ENCODE assay signal across 17 cellular contexts in the genomic region with DNA sequence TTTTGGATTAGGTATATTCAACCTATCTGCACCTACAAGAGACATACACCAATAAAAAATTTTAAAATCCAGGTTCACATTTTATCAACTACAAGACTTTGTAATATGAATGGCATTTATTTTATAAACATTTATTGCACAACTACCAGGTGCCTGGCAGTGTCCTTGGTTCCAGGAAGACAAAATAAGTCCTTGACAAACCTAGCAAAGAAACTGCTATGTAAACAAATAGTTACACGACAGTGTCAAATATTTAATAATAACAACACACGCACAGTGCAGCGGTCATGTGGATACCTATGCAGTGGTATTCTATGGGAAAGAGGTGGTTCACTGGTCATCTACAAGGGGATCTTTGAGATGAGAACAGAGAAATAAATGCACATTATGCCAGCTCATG.
DNase-seq lines count a peak whose midpoint lies in the region; ATAC-seq and TF ChIP-seq lines count a peak whose summit lies in the region.
"Had no signal": no experiment of that assay in that cellular context is flagged by ENCODE, and none has a peak within 500 bp of the region (broad histone marks: within the 10 kb centered on the region; RNA-seq: fewer than 3 reads in every experiment).

No MANE protein-coding gene starts in this region.

- DNase-seq in SIG-M5 treated with dmso at 0.1 percent for 504 hours (lab: John Stamatoyannopoulos, UW; ENCODE audit: unreplicated experiment) = peak; percentile 18
- DNase-seq in SIG-M5 (lab: John Stamatoyannopoulos, UW) = no peak
- DNase-seq in amniotic epithelial cell (ENCODE audit: low read depth) = peak; percentile 33
- no peak for DNase-seq in lower lobe of right lung
- peak; percentile 30 for DNase-seq in stomach
- DNase-seq in activated CD8-positive, alpha-beta memory T cell treated with anti-CD3 and anti-CD28 coated beads, Interleukin-2, amount 10 ng/mL, durations not matched to agents 7 days and 5 days = no peak
- DNase-seq in islet precursor cell = no peak
- DNase-seq: COR-L47, GDM1, NCI-H1105 treated with DMSO at 0.1 percent for 48 hours, NCI-H1694 treated with DMSO at 0.1 percent for 48 hours, NCI-H524, Peyer's patch had no signal

- H3K9me3 Mint-ChIP-seq in activated CD8-positive, alpha-beta memory T cell treated with anti-CD3 and anti-CD28 coated beads, Interleukin-2, amount 10 ng/mL, durations not matched to agents 7 days and 5 days (ENCODE audit: low read depth) = no peaks in the 10 kb centered on the region
- H3K9me3 Mint-ChIP-seq: CD14-positive monocyte had no signal

- no peak for TF ChIP-seq EP300 in stomach (IDR thresholded peaks at IDR 0.05)

- H3K9me3 ChIP-seq in lower lobe of right lung (no peaks in the 10 kb centered on the region), stomach (no peaks in the 10 kb centered on the region)
- H3K9me3 ChIP-seq: HAP-1, Peyer's patch had no signal

- no peak overlapping the region for H3K4me3 ChIP-seq in lower lobe of right lung
- no peak overlapping the region for H3K4me3 ChIP-seq in stomach
- H3K4me3 ChIP-seq: HAP-1, Peyer's patch had no signal

- no peaks in the 10 kb centered on the region for H3K27me3 ChIP-seq in lower lobe of right lung (ENCODE audit: low read depth)
- H3K27me3 ChIP-seq in stomach = no peaks in the 10 kb centered on the region
- H3K27me3 ChIP-seq: Peyer's patch had no signal

- peak overlapping the region; percentile 5 for H3K27ac ChIP-seq in lower lobe of right lung
- peak overlapping the region in 2 of 5 donors; percentile 16 to 18 for H3K27ac ChIP-seq in stomach
- H3K27ac ChIP-seq: 22Rv1, Peyer's patch had no signal

- TF ChIP-seq CTCF in lower lobe of right lung (IDR thresholded peaks at IDR 0.05) (no peak), stomach (IDR thresholded peaks at IDR 0.05) (no peak)

- no peaks in the 10 kb centered on the region for H3K27me3 Mint-ChIP-seq in activated CD8-positive, alpha-beta memory T cell treated with anti-CD3 and anti-CD28 coated beads, Interleukin-2, amount 10 ng/mL, durations not matched to agents 7 days and 5 days

- TF ChIP-seq POLR2A in stomach (IDR thresholded peaks at IDR 0.05) = no peak

- peak; percentile 72 to 83 for ATAC-seq in lower lobe of right lung
- ATAC-seq in HG02970 (IDR thresholded peaks at IDR 0.05; ENCODE audit: low FRiP score, unreplicated experiment) = no peak
- no peak for ATAC-seq in activated CD8-positive, alpha-beta memory T cell treated with anti-CD3 and anti-CD28 coated beads, Interleukin-2, amount 10 ng/mL, durations not matched to agents 7 days and 5 days

- H3K4me1 ChIP-seq in lower lobe of right lung (peaks cover 40% of the 10 kb centered on the region), stomach (peaks cover 7 to 47% (median 24%) of the 10 kb centered on the region in 4 donors)
- H3K4me1 ChIP-seq: HAP-1 had no signal

- no peaks in the 10 kb centered on the region for H3K36me3 ChIP-seq in lower lobe of right lung
- peaks cover 0 to 8% (median 2%) of the 10 kb centered on the region in 4 donors for H3K36me3 ChIP-seq in stomach
- H3K36me3 ChIP-seq: Peyer's patch had no signal

- WGBS in stomach, 5 donors = 20 to 45% (median 33%) methylated on average over 3 of the region's 3 CpGs

- H3K27ac Mint-ChIP-seq in activated CD8-positive, alpha-beta memory T cell treated with anti-CD3 and anti-CD28 coated beads, Interleukin-2, amount 10 ng/mL, durations not matched to agents 7 days and 5 days = no peak overlapping the region
- H3K27ac Mint-ChIP-seq: CD14-positive monocyte had no signal

- H3K4me1 Mint-ChIP-seq in activated CD8-positive, alpha-beta memory T cell treated with anti-CD3 and anti-CD28 coated beads, Interleukin-2, amount 10 ng/mL, durations not matched to agents 7 days and 5 days = no peaks in the 10 kb centered on the region
- H3K4me1 Mint-ChIP-seq: CD14-positive monocyte had no signal

- CTCF ChIA-PET in activated CD8-positive, alpha-beta memory T cell treated with anti-CD3 and anti-CD28 coated beads, Interleukin-2, amount 10 ng/mL, durations not matched to agents 7 days and 5 days (lab: Charles Lee) = interaction anchor here (1.0 kb wide), 1 partner anchor 9 kb away, joined by 3 read pairs; no protein-coding TSS in a partner anchor

- no peaks in the 10 kb centered on the region for H3K36me3 Mint-ChIP-seq in activated CD8-positive, alpha-beta memory T cell treated with anti-CD3 and anti-CD28 coated beads, Interleukin-2, amount 10 ng/mL, durations not matched to agents 7 days and 5 days
- H3K36me3 Mint-ChIP-seq: CD14-positive monocyte had no signal

- intact Hi-C loops in lower lobe of right lung (cut with DNase I) = no loop called here
- intact Hi-C loops in stomach (cut with DNase I; ENCODE audit: low total_unique reads) = no loop called here

- no peak overlapping the region for H3K4me3 Mint-ChIP-seq in activated CD8-positive, alpha-beta memory T cell treated with anti-CD3 and anti-CD28 coated beads, Interleukin-2, amount 10 ng/mL, durations not matched to agents 7 days and 5 days
- H3K4me3 Mint-ChIP-seq: CD14-positive monocyte had no signal

Comparison
In these comparisons a context has a peak if more than half of its experiments do, and no peak if none do; other contexts are left out.
1. DNase-seq: peak in SIG-M5 treated with dmso at 0.1 percent for 504 hours (single experiment), amniotic epithelial cell (single experiment) and stomach (single experiment); none in SIG-M5 (single experiment), lower lobe of right lung (single experiment), activated CD8-positive, alpha-beta memory T cell treated with anti-CD3 and anti-CD28 coated beads, Interleukin-2, amount 10 ng/mL, durations not matched to agents 7 days and 5 days (single experiment) and islet precursor cell (single experiment).
2. ATAC-seq: peak in lower lobe of right lung (2 of 2); none in HG02970 (single experiment) and activated CD8-positive, alpha-beta memory T cell treated with anti-CD3 and anti-CD28 coated beads, Interleukin-2, amount 10 ng/mL, durations not matched to agents 7 days and 5 days (single experiment).